ENCODE assay signal across 8 cellular contexts in genomic region chr5:17189381-17190036, GRCh38. TPM values are rescaled to one million over a fixed set of nuclear protein-coding genes. Genes with fewer than 3 reads are reported as not detected.
DNase-seq lines count a peak whose midpoint lies in the region; ATAC-seq and TF ChIP-seq lines count a peak whose summit lies in the region.

No MANE protein-coding gene starts in this region.

- no peaks in the 10 kb centered on the region for H3K79me1 ChIP-seq in neuronal stem cell (ENCODE audit: low read depth, low read length)

- H3K36me3 ChIP-seq in NT2/D1 (ENCODE audit: insufficient read depth, insufficient read length, low read length) (no peaks in the 10 kb centered on the region), neuronal stem cell (replicated peaks in 1 of 2; ENCODE audit: control insufficient read depth in 2 of 2, insufficient read depth in 2 of 2, low read length in 2 of 2) (no peaks in the 10 kb centered on the region), tibial artery (no peaks in the 10 kb centered on the region)

- ATAC-seq in GM19351 (IDR thresholded peaks at IDR 0.05; ENCODE audit: unreplicated experiment), result peak; percentile 77

- H4K91ac ChIP-seq in neuronal stem cell (ENCODE audit: low read depth, low read length, poor library complexity), result no peak overlapping the region

- DNase-seq in CD1c-positive myeloid dendritic cell (ENCODE audit: extremely low spot score), result peak; percentile 76
- DNase-seq in HT1080 (ENCODE audit: low read depth), result peak; percentile 83
- DNase-seq in NT2/D1 (ENCODE audit: low read depth, low spot score), result peak; percentile 77
- peak; percentile 54 for DNase-seq in activated CD8-positive, alpha-beta memory T cell treated with anti-CD3 and anti-CD28 coated beads, Interleukin-2, amount 50 U/mL, for 4 hours
- DNase-seq in fibroblast of gingiva (ENCODE audit: low read depth), result peak; percentile 69
- DNase-seq in neuronal stem cell (ENCODE audit: low spot score), result peak; percentile 86
- peak; percentile 77 to 86 for DNase-seq in tibial artery

- H3K27ac ChIP-seq in neuronal stem cell (replicated peaks; ENCODE audit: low read length), result no peak overlapping the region
- no peak overlapping the region for H3K27ac ChIP-seq in tibial artery

- no peak overlapping the region for H3K18ac ChIP-seq in neuronal stem cell (ENCODE audit: low read length)

- H3K23ac ChIP-seq in neuronal stem cell (ENCODE audit: low read depth, low read length, poor library complexity), result no peak overlapping the region

- no peak overlapping the region for H3K4me3 ChIP-seq in NT2/D1 (ENCODE audit: insufficient read length, low read depth)
- H3K4me3 ChIP-seq in neuronal stem cell (ENCODE audit: low read length in 2 of 2), result no peak overlapping the region
- no peak overlapping the region for H3K4me3 ChIP-seq in tibial artery

- H2BK5ac ChIP-seq in neuronal stem cell (ENCODE audit: low read length), result no peak overlapping the region

- no peak overlapping the region for H2BK15ac ChIP-seq in neuronal stem cell (ENCODE audit: low read length)

- H2AK5ac ChIP-seq in neuronal stem cell (ENCODE audit: low read depth, low read length), result no peak overlapping the region

- H3K9me3 ChIP-seq in NT2/D1 (ENCODE audit: insufficient read depth, low read length) (no peaks in the 10 kb centered on the region), neuronal stem cell (replicated peaks in 1 of 2; ENCODE audit: control insufficient read depth in 2 of 2, insufficient read depth in 1 of 2, low read depth in 1 of 2, low read length in 2 of 2) (no peaks in the 10 kb centered on the region), tibial artery (no peaks in the 10 kb centered on the region)

- H3K4ac ChIP-seq in neuronal stem cell (ENCODE audit: low read length), result no peak overlapping the region

- H4K8ac ChIP-seq in neuronal stem cell (ENCODE audit: low read depth, low read length), result no peak overlapping the region

- no peaks in the 10 kb centered on the region for H3K27me3 ChIP-seq in NT2/D1 (ENCODE audit: insufficient read depth, insufficient read length)
- H3K27me3 ChIP-seq in neuronal stem cell (ENCODE audit: control insufficient read depth in 3 of 3, insufficient read depth in 3 of 3, low read depth in 1 of 3, low read length in 3 of 3), result no peaks in the 10 kb centered on the region
- H3K27me3 ChIP-seq in tibial artery, result no peaks in the 10 kb centered on the region

- intact Hi-C loops in tibial artery (cut with DNase I; ENCODE audit: low total_unique reads), result loop anchor here (2.0 to 10.0 kb wide), 6 partner anchors 55 to 725 kb away; partner anchors contain the start of gene ZNF622

- H2BK12ac ChIP-seq in neuronal stem cell (ENCODE audit: low read length), result no peak overlapping the region

- no peak overlapping the region for H3K14ac ChIP-seq in neuronal stem cell (ENCODE audit: low read length)

- TF ChIP-seq CTCF in tibial artery (IDR thresholded peaks at IDR 0.05), result peak; percentile 75 to 76

- no peak overlapping the region for H2AFZ ChIP-seq in neuronal stem cell (ENCODE audit: low read length)

- H3K4me2 ChIP-seq in neuronal stem cell (ENCODE audit: insufficient read depth, low read length, poor library complexity, severe bottlenecking), result no peak overlapping the region

- WGBS in neuronal stem cell (ENCODE audit: extremely low coverage in 2 of 2, insufficient read length in 2 of 2, insufficient replicate concordance in 1 of 2), 2 donors, result no CpG with 5 or more reads among the region's 13 CpGs

- no peak overlapping the region for H2BK120ac ChIP-seq in neuronal stem cell (ENCODE audit: low read depth, low read length)

- no peak overlapping the region for H3K9ac ChIP-seq in NT2/D1 (ENCODE audit: insufficient read length, low read depth)
- no peak overlapping the region for H3K9ac ChIP-seq in neuronal stem cell (ENCODE audit: low read depth, low read length, poor library complexity)

- H3K4me1 ChIP-seq in NT2/D1 (ENCODE audit: insufficient read depth, insufficient read length) (no peaks in the 10 kb centered on the region), neuronal stem cell (ENCODE audit: control insufficient read depth in 2 of 2, insufficient read depth in 1 of 2, low read depth in 1 of 2, low read length in 2 of 2) (peaks cover 4 to 5% of the 10 kb centered on the region in 2 donors), tibial artery (peaks cover 0 to 37% (median 8%) of the 10 kb centered on the region in 4 donors)

RNA-seq across cellular contexts. Expression of gene BASP1, which starts 27.9 kb away (rescaled TPM):
- total RNA-seq in HT1080 (2014; rRNA removed; shearing (Covaris generic)), result 134 and 149 TPM in 2 replicates
- 170 and 186 TPM in 2 replicates for polyA plus RNA-seq in HT1080 (2015; cell fraction: cytosol; rRNA removed)
- polyA plus RNA-seq in HT1080 (2015; cell fraction: nucleus; rRNA removed), result 70.1 and 81.9 TPM in 2 replicates
- 313 TPM for polyA plus RNA-seq in neuronal stem cell (2013, experiment 1 of 2)
- polyA plus RNA-seq in neuronal stem cell (2013, experiment 2 of 2), result 331 TPM
